24 cellular contexts compared by ENCODE assay signal in the genomic region with DNA sequence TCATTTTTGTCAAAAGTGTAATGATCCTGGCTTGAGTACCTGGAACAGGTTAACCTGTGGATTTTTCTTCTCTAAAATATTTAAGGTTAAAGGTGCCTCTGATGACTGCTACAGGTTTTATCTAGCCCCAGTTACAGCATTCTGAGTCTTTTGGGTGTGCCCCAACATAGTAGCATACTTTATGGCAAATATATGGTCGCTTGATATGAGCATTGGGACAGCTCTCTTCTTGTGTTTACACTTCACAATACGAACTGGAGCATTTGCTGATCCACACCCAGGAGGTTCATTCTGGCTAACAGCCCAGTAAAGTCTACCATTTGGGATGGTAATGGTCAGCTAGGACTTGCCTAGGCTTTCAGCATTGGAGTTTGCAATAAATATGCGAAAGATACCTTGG.
"Had no signal": no experiment of that assay in that cellular context is flagged by ENCODE, and none has a peak within 500 bp of the region (broad histone marks: within the 10 kb centered on the region; RNA-seq: fewer than 3 reads in every experiment).

No MANE protein-coding gene starts in this region.

- H3K27ac ChIP-seq: colonic mucosa, ovary, psoas muscle, sigmoid colon, spleen, tibial artery had no signal

- H3K4me3 ChIP-seq: colonic mucosa, ovary, psoas muscle, sigmoid colon, spleen, testis, tibial artery had no signal

- H3K27me3 Mint-ChIP-seq: dendritic cell treated with granulocyte-macrophage colony-stimulating factor and Interleukin-4, amounts not matched to agents 40 ng/mL and 50 ng/mL, for 4 days; stimulated activated memory B cell treated with anti-CD40 and anti-IgM and Interleukin-4, amounts not matched to agents 10 μg/mL and 1 μg/mL and 100 μg/mL, for 72 hours; type B pancreatic cell had no signal

- H3K36me3 ChIP-seq: colonic mucosa, ovary, sigmoid colon had no signal

- H3K27ac Mint-ChIP-seq: dendritic cell treated with granulocyte-macrophage colony-stimulating factor and Interleukin-4, amounts not matched to agents 40 ng/mL and 50 ng/mL, for 4 days; natural killer cell; stimulated activated memory B cell treated with anti-CD40 and anti-IgM and Interleukin-4, amounts not matched to agents 10 μg/mL and 1 μg/mL and 100 μg/mL, for 72 hours; type B pancreatic cell had no signal

- DNase-seq: colonic mucosa; effector CD8-positive, alpha-beta T cell; erythroblast; head of caudate nucleus; mammary epithelial cell; natural killer cell; occipital lobe; ovary; posterior cingulate gyrus; psoas muscle; right cardiac atrium; sigmoid colon; spleen; stimulated activated CD4-positive, alpha-beta T cell treated with anti-CD3 and anti-CD28 coated beads, Interleukin-4, amount 100 ng/mL, for 4 hours; stimulated activated naive CD8-positive, alpha-beta T cell treated with anti-CD3 and anti-CD28 coated beads, Interleukin-15, Interleukin-2, amounts not matched to agents 100 U/mL and 50 U/mL, for 24 hours; substantia nigra; testis; tibial artery had no signal

- H3K4me3 Mint-ChIP-seq: dendritic cell treated with granulocyte-macrophage colony-stimulating factor and Interleukin-4, amounts not matched to agents 40 ng/mL and 50 ng/mL, for 4 days; natural killer cell; stimulated activated memory B cell treated with anti-CD40 and anti-IgM and Interleukin-4, amounts not matched to agents 10 μg/mL and 1 μg/mL and 100 μg/mL, for 72 hours; type B pancreatic cell had no signal

- H3K27me3 ChIP-seq: colonic mucosa, ovary, sigmoid colon, spleen, testis, tibial artery had no signal

- H3K4me1 ChIP-seq: colonic mucosa, spleen had no signal

- FAIRE-seq: endothelial cell of umbilical vein, frontal cortex, keratinocyte had no signal
